Comparison of ENCODE assay signal across 16 cellular contexts in genomic region chr14:103026196-103026595, GRCh38. TPM values are rescaled to one million over a fixed set of nuclear protein-coding genes. Genes with fewer than 3 reads are reported as not detected.
"Had no signal": no experiment of that assay in that cellular context is flagged by ENCODE, and none has a peak within 500 bp of the region (broad histone marks: within the 10 kb centered on the region; RNA-seq: fewer than 3 reads in every experiment).

No MANE protein-coding gene starts in this region.

RNA-seq across cellular contexts. Expression of gene LBHD2, which starts 57.8 kb away (rescaled TPM):
- total RNA-seq: activated B cell treated with CpG ODN at 0.5 μM for 24 hours; activated CD8-positive, alpha-beta T cell treated with anti-CD3 and anti-CD28 coated beads for 36 hours; activated T-cell treated with anti-CD3 and anti-CD28 coated beads, Interleukin-2, amount 50 U/mL, for 4 hours; activated T-helper 17 cell treated with anti-CD3 and anti-CD28 coated beads, Interleukin-2, amount 50 U/mL, for 72 hours; body of pancreas; breast epithelium; cardiac septum; cerebellum; dermis blood vessel endothelial cell; epithelial cell of proximal tubule; esophagus muscularis mucosa; fibroblast of lung; fibroblast of villous mesenchyme; frontal cortex; T-cell; T-helper 2 cell treated with Interferon-gamma antibody and Interleukin-4, amounts not matched to agents 100 ng/mL and 5 ng/mL, for 36 hours had no signal
- polyA plus RNA-seq: fibroblast of lung had no signal
